8 cellular contexts compared by ENCODE assay signal in the genomic region with DNA sequence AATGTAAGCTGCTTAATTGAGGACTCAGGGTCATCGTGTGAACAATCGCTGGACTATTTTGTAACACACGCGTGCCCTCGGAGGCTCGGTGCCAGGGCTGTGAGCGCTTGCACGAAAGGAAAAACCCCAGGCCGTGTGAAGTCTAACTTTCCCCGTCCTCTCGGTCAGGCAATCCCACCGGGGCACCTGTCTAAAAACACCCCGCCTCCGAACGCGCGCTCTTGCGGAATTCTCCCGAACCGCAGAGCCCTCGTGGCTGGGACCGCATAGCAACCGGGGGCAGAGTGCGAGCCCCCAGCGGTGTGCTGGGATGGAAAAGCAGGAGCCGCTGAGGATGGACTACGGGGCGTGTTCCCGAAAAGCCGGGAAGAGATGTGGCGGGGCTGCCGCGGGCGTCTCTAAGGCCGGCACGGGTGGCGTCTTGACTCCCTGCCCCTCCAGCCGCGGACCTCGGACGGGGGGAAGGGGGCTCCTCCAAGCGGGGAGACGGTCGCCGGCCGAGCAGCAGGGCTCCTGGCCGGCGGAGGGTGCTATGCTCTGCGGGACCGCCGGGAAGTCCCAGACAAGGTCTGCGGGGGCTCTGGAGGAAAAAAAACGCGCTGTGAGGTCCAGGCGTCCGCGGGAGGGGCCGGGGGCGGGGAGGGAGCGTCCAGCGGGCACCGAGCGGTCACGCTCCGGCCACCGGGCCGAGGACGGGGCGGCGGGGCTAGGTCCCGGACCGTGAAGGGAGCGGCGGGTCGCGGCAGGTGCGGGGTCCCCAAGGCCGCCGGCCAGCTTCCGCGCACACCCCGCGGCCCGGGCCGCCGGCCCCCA. TPM values are rescaled to one million over a fixed set of nuclear protein-coding genes. Genes with fewer than 3 reads are reported as not detected.
DNase-seq lines count a peak whose midpoint lies in the region; ATAC-seq and TF ChIP-seq lines count a peak whose summit lies in the region.

No MANE protein-coding gene starts in this region.

- DNase-seq in BJ (ENCODE audit: low read depth): no peak
- no peak for DNase-seq in SK-N-MC (ENCODE audit: low read depth, low spot score)
- DNase-seq in activated naive CD8-positive, alpha-beta T cell treated with anti-CD3 and anti-CD28 coated beads, Interleukin-2, amount 50 U/mL, for 16 hours (ENCODE audit: low read depth, low spot score): peak; percentile 44
- DNase-seq in left ventricle myocardium inferior: peak; percentile 43
- DNase-seq in psoas muscle: peak; percentile 64 to 76
- no peak for DNase-seq in GOT3 (lab: John Stamatoyannopoulos, UW)

- TF ChIP-seq CTCF in BJ (IDR thresholded peaks at IDR 0.05; ENCODE audit: insufficient read depth, low read depth, low read length) (no peak; the same call in 1 of the 2 replicates), left ventricle myocardium inferior (IDR thresholded peaks at IDR 0.05; ENCODE audit: borderline replicate concordance) (peak; percentile 54), psoas muscle (IDR thresholded peaks at IDR 0.05) (peak; percentile 29)

- intact Hi-C loops in left ventricle myocardium inferior (cut with micrococcal nuclease): loop anchor here (10.0 kb wide), 1 partner anchor 96 kb away; no protein-coding TSS in a partner anchor
- intact Hi-C loops in psoas muscle (cut with DNase I): no loop called here

- 0% methylated on average over 60 to 86 of the region's 86 CpGs for WGBS in psoas muscle, 3 donors

- H3K27ac ChIP-seq in SK-N-MC (peak overlapping the region; percentile 95), left ventricle myocardium inferior (replicated peaks) (peak overlapping the region; percentile 100), psoas muscle (peak overlapping the region; percentile 99)

- CTCF ChIA-PET in BJ (lab: Yijun Ruan, JAX): interaction anchor here (0.8 to 1.5 kb wide), 5 partner anchors 16 to 193 kb away, joined by 3 to 7 read pairs (median 3); no protein-coding TSS in a partner anchor

- ATAC-seq in GM18873 (IDR thresholded peaks at IDR 0.05; ENCODE audit: low FRiP score, unreplicated experiment) (peak; percentile 17), HG03342 (IDR thresholded peaks at IDR 0.05; ENCODE audit: unreplicated experiment) (peak; percentile 23), psoas muscle (peak; percentile 45 to 51 (median 48))

- H3K4me1 ChIP-seq in left ventricle myocardium inferior: peaks cover 38% of the 10 kb centered on the region
- no peaks in the 10 kb centered on the region for H3K4me1 ChIP-seq in psoas muscle

- H3K4me3 ChIP-seq in BJ (ENCODE audit: low read depth, low read length) (peak overlapping the region; percentile 62), SK-N-MC (peak overlapping the region; percentile 89), left ventricle myocardium inferior (peak overlapping the region; percentile 90), psoas muscle (peak overlapping the region; percentile 88)

- peak overlapping the region; percentile 95 for H3K9ac ChIP-seq in SK-N-MC (ENCODE audit: insufficient read length)

- peaks cover 3% of the 10 kb centered on the region; the same call in 1 of the 2 replicates for H3K36me3 ChIP-seq in BJ (ENCODE audit: control insufficient read depth, insufficient read depth, low read length)
- H3K36me3 ChIP-seq in SK-N-MC (ENCODE audit: insufficient read depth, low read length): peaks cover 26% of the 10 kb centered on the region
- no peaks in the 10 kb centered on the region for H3K36me3 ChIP-seq in left ventricle myocardium inferior
- H3K36me3 ChIP-seq in psoas muscle (ENCODE audit: insufficient read depth in 1 of 2, low read depth in 1 of 2): no peaks in the 10 kb centered on the region

- POLR2A ChIA-PET in BJ (lab: Charles Lee): interaction anchor here (0.5 to 0.7 kb wide), 2 partner anchors 16 to 17 kb away, joined by 3 to 5 read pairs; no protein-coding TSS in a partner anchor

- H3K9me3 ChIP-seq in SK-N-MC (ENCODE audit: low read depth, low read length) (no peaks in the 10 kb centered on the region), left ventricle myocardium inferior (replicated peaks) (no peaks in the 10 kb centered on the region), psoas muscle (no peaks in the 10 kb centered on the region)

- H3K27me3 ChIP-seq in BJ (ENCODE audit: control insufficient read depth, insufficient read depth, low read length): no peaks in the 10 kb centered on the region
- no peaks in the 10 kb centered on the region for H3K27me3 ChIP-seq in left ventricle myocardium inferior (ENCODE audit: low read depth)
- peaks cover 0 to 11% (median 0%) of the 10 kb centered on the region in 3 donors for H3K27me3 ChIP-seq in psoas muscle (ENCODE audit: insufficient read depth in 3 of 3, low read length in 2 of 3)

RNA-seq across cellular contexts. Expression of gene ZBTB21, which starts 0.9 kb away (rescaled TPM):
- polyA plus RNA-seq in BJ (2011; rRNA removed) (8.1 and 10.7 TPM in 2 replicates), psoas muscle (1 to 10 TPM in 2 of 3 donors, under 1 TPM in 1; 0.49 to 2.2 (median 1.2) TPM)
- 14.8 and 15.0 TPM in 2 replicates for polyA minus RNA-seq in BJ (2011; rRNA and poly(A)+ RNA removed)
- total RNA-seq in left ventricle myocardium inferior (4.9 TPM), psoas muscle (1 to 10 TPM; 4.5 to 8.8 (median 4.6) TPM)

RNA-seq across cellular contexts. Expression of gene C2CD2, which starts 55.4 kb away (rescaled TPM):
- 18.1 and 21.9 TPM in 2 replicates for polyA plus RNA-seq in BJ (2011; rRNA removed)
- 28.9 and 47.7 TPM in 2 replicates for polyA minus RNA-seq in BJ (2011; rRNA and poly(A)+ RNA removed)
- total RNA-seq in left ventricle myocardium inferior: 5.9 TPM
- 1 to 10 TPM; 3.2 to 6.6 (median 4.0) TPM for total RNA-seq in psoas muscle
- polyA plus RNA-seq in psoas muscle: 1 to 10 TPM; 1.6 to 2.9 (median 1.9) TPM

Comparison
In these comparisons a context has a peak if more than half of its experiments do, and no peak if none do; other contexts are left out.
1. DNase-seq: peak in activated naive CD8-positive, alpha-beta T cell treated with anti-CD3 and anti-CD28 coated beads, Interleukin-2, amount 50 U/mL, for 16 hours (single experiment), left ventricle myocardium inferior (single experiment) and psoas muscle (2 of 2); none in BJ (single experiment), SK-N-MC (single experiment) and GOT3 (single experiment).
2. Peak in every context shown above with its lines, with median percentiles within 50 percentile points of each other: H3K4me3 ChIP-seq, ATAC-seq and H3K27ac ChIP-seq.